2 cellular contexts compared by ENCODE assay signal in the genomic region with DNA sequence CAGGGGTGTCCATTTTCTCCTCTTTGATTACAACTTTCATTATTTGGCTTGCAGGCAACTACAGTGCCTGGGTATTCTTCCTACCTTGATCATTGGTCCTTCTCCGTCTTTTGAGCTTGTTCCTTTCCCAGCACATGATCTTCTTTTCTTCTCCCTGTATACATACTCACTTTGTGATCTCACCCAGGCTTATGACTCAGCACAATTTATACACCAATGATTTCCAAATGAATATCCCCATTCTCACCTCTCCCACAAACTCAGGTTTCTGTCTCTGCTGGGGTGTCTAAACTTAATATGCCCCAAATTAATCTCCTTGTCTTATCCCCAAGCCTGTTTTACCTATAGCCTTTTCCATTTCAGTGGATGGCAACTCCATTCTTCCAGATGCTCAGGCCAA.
TF ChIP-seq lines count a peak whose summit lies in the region.

No MANE protein-coding gene starts in this region.

TF ChIP-seq in A549, 52 proteins besides CTCF, POLR2A, EP300 and RAD21:
- TF ChIP-seq MAFK (IDR thresholded peaks at IDR 0.05; ENCODE audit: partially characterized antibody) (peak; percentile 68), FOSL2 (IDR thresholded peaks at IDR 0.05) (no peak), FOSL2 (CRISPR knock-in tag; IDR thresholded peaks at IDR 0.05) (no peak), HOXA7 (CRISPR knock-in tag; IDR thresholded peaks at IDR 0.05) (no peak), FOSB (CRISPR knock-in tag; IDR thresholded peaks at IDR 0.05) (no peak), SMC3 (IDR thresholded peaks at IDR 0.05) (no peak), KDM1A (IDR thresholded peaks at IDR 0.05; ENCODE audit: low read depth) (no peak), PHF8 (IDR thresholded peaks at IDR 0.05; ENCODE audit: borderline replicate concordance, low read depth) (no peak), RCOR1 (IDR thresholded peaks at IDR 0.05; ENCODE audit: low read depth, low read length) (no peak), JUNB (IDR thresholded peaks at IDR 0.05) (no peak), HDAC2 (IDR thresholded peaks at IDR 0.05) (no peak), ESRRA (IDR thresholded peaks at IDR 0.05; ENCODE audit: borderline replicate concordance, low read length) (no peak), NFE2L2 (conservative IDR thresholded peaks at IDR 0.05; ENCODE audit: low read length) (peak; percentile 69), TP53 (CRISPR knock-in tag; IDR thresholded peaks at IDR 0.05) (no peak)
- TF ChIP-seq, protein P1, sequence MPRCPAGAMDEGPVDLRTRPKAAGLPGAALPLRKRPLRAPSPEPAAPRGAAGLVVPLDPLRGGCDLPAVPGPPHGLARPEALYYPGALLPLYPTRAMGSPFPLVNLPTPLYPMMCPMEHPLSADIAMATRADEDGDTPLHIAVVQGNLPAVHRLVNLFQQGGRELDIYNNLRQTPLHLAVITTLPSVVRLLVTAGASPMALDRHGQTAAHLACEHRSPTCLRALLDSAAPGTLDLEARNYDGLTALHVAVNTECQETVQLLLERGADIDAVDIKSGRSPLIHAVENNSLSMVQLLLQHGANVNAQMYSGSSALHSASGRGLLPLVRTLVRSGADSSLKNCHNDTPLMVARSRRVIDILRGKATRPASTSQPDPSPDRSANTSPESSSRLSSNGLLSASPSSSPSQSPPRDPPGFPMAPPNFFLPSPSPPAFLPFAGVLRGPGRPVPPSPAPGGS (IDR thresholded peaks at IDR 0.05): no peak
- TF ChIP-seq, protein P2, sequence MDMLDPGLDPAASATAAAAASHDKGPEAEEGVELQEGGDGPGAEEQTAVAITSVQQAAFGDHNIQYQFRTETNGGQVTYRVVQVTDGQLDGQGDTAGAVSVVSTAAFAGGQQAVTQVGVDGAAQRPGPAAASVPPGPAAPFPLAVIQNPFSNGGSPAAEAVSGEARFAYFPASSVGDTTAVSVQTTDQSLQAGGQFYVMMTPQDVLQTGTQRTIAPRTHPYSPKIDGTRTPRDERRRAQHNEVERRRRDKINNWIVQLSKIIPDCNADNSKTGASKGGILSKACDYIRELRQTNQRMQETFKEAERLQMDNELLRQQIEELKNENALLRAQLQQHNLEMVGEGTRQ (IDR thresholded peaks at IDR 0.05): no peak
- TF ChIP-seq, protein P3, sequence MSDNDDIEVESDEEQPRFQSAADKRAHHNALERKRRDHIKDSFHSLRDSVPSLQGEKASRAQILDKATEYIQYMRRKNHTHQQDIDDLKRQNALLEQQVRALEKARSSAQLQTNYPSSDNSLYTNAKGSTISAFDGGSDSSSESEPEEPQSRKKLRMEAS (IDR thresholded peaks at IDR 0.05): no peak
- TF ChIP-seq, protein P4, sequence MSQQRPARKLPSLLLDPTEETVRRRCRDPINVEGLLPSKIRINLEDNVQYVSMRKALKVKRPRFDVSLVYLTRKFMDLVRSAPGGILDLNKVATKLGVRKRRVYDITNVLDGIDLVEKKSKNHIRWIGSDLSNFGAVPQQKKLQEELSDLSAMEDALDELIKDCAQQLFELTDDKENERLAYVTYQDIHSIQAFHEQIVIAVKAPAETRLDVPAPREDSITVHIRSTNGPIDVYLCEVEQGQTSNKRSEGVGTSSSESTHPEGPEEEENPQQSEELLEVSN (IDR thresholded peaks at IDR 0.05; ENCODE audit: borderline replicate concordance, low read depth): no peak

TF ChIP-seq in K562, 482 proteins besides CTCF, POLR2A, EP300 and RAD21:
- TF ChIP-seq ZNF316 (IDR thresholded peaks at IDR 0.05) (peak; percentile 91), MAFF (IDR thresholded peaks at IDR 0.05; ENCODE audit: low read length) (peak; percentile 65; the same call in 1 of the 2 replicates), SMC3 (conservative IDR thresholded peaks at IDR 0.05; ENCODE audit: insufficient read depth, low read depth, low read length) (no peak), C11orf30 (IDR thresholded peaks at IDR 0.05; ENCODE audit: low read depth) (peak; percentile 85), PURB (CRISPR knock-in tag; IDR thresholded peaks at IDR 0.05; ENCODE audit: low read depth) (no peak), NFE2 (IDR thresholded peaks at IDR 0.05; ENCODE audit: low read depth) (peak; percentile 82), ZFP36 (IDR thresholded peaks at IDR 0.05; ENCODE audit: low read depth, low read length, partially characterized antibody) (no peak), BACH1 (tag; IDR thresholded peaks at IDR 0.05) (peak; percentile 43; the same call in 1 of the 2 replicates), NR2C2 (CRISPR knock-in tag; IDR thresholded peaks at IDR 0.05) (no peak), NR2C2 (tag; IDR thresholded peaks at IDR 0.05) (no peak), MAFK (IDR thresholded peaks at IDR 0.05; ENCODE audit: low read length) (peak; percentile 56; the same call in 1 of the 2 replicates), NFE2L1 (tag; IDR thresholded peaks at IDR 0.05; ENCODE audit: borderline replicate concordance, low read depth) (peak; percentile 78), MAFG (tag; conservative IDR thresholded peaks at IDR 0.05) (peak; percentile 92)
- TF ChIP-seq, protein P5, sequence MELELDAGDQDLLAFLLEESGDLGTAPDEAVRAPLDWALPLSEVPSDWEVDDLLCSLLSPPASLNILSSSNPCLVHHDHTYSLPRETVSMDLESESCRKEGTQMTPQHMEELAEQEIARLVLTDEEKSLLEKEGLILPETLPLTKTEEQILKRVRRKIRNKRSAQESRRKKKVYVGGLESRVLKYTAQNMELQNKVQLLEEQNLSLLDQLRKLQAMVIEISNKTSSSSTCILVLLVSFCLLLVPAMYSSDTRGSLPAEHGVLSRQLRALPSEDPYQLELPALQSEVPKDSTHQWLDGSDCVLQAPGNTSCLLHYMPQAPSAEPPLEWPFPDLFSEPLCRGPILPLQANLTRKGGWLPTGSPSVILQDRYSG (tag; conservative IDR thresholded peaks at IDR 0.05; ENCODE audit: low read depth): no peak
- TF ChIP-seq, protein P6, sequence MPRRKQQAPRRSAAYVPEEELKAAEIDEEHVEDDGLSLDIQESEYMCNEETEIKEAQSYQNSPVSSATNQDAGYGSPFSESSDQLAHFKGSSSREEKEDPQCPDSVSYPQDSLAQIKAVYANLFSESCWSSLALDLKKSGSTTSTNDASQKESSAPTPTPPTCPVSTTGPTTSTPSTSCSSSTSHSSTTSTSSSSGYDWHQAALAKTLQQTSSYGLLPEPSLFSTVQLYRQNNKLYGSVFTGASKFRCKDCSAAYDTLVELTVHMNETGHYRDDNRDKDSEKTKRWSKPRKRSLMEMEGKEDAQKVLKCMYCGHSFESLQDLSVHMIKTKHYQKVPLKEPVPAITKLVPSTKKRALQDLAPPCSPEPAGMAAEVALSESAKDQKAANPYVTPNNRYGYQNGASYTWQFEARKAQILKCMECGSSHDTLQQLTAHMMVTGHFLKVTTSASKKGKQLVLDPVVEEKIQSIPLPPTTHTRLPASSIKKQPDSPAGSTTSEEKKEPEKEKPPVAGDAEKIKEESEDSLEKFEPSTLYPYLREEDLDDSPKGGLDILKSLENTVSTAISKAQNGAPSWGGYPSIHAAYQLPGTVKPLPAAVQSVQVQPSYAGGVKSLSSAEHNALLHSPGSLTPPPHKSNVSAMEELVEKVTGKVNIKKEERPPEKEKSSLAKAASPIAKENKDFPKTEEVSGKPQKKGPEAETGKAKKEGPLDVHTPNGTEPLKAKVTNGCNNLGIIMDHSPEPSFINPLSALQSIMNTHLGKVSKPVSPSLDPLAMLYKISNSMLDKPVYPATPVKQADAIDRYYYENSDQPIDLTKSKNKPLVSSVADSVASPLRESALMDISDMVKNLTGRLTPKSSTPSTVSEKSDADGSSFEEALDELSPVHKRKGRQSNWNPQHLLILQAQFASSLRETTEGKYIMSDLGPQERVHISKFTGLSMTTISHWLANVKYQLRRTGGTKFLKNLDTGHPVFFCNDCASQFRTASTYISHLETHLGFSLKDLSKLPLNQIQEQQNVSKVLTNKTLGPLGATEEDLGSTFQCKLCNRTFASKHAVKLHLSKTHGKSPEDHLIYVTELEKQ (CRISPR knock-in tag; IDR thresholded peaks at IDR 0.05): no peak
- TF ChIP-seq, protein P7, sequence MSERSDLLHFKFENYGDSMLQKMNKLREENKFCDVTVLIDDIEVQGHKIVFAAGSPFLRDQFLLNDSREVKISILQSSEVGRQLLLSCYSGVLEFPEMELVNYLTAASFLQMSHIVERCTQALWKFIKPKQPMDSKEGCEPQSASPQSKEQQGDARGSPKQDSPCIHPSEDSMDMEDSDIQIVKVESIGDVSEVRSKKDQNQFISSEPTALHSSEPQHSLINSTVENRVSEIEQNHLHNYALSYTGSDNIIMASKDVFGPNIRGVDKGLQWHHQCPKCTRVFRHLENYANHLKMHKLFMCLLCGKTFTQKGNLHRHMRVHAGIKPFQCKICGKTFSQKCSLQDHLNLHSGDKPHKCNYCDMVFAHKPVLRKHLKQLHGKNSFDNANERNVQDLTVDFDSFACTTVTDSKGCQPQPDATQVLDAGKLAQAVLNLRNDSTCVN (CRISPR knock-in tag; IDR thresholded peaks at IDR 0.05): no peak
TF ChIP-seq in K562: peak in this region for 8.
